ENCODE assay signal across 9 cellular contexts in genomic region chr4:100372432-100372831, GRCh38.
DNase-seq lines count a peak whose midpoint lies in the region; ATAC-seq and TF ChIP-seq lines count a peak whose summit lies in the region.
"Had no signal": no experiment of that assay in that cellular context is flagged by ENCODE, and none has a peak within 500 bp of the region (broad histone marks: within the 10 kb centered on the region; RNA-seq: fewer than 3 reads in every experiment).

No MANE protein-coding gene starts in this region.

- no peak overlapping the region for H2AFZ ChIP-seq in OCI-LY1 (ENCODE audit: low read length)

- no peak overlapping the region for H3K4me2 ChIP-seq in OCI-LY1 (ENCODE audit: low read length)

- TF ChIP-seq CTCF in AG04450 (IDR thresholded peaks at IDR 0.05; ENCODE audit: low read depth, low read length) = peak; percentile 68
- TF ChIP-seq CTCF in GM12872 (IDR thresholded peaks at IDR 0.05; ENCODE audit: insufficient read depth, low read depth, low read length) = peak; percentile 51
- peak; percentile 36; the same call in 1 of the 2 replicates for TF ChIP-seq CTCF in OCI-LY1 (IDR thresholded peaks at IDR 0.05; ENCODE audit: low read length)
- TF ChIP-seq CTCF in fibroblast of mammary gland (conservative IDR thresholded peaks at IDR 0.05; ENCODE audit: control insufficient read depth, insufficient read depth, low read depth, low read length) = peak; percentile 61

- CTCF ChIA-PET in AG04450 (lab: Charles Lee) = interaction anchor here (0.6 to 1.5 kb wide), 7 partner anchors 10 to 279 kb away, joined by 3 to 8 read pairs (median 4); no protein-coding TSS in a partner anchor

- no peaks in the 10 kb centered on the region for H3K79me2 ChIP-seq in OCI-LY1 (ENCODE audit: insufficient read depth, low read length)

- H3K9me2 ChIP-seq in OCI-LY1 (ENCODE audit: low read depth, low read length) = no peaks in the 10 kb centered on the region

- no peaks in the 10 kb centered on the region for H3K27me3 ChIP-seq in AG04450 (ENCODE audit: control insufficient read depth, insufficient read depth, low read length)
- H3K27me3 ChIP-seq in OCI-LY1 (ENCODE audit: insufficient read depth, low read length) = no peaks in the 10 kb centered on the region

- H3K4me3 ChIP-seq in AG04450 (ENCODE audit: low read depth, low read length) (no peak overlapping the region), OCI-LY1 (ENCODE audit: low read depth, low read length, poor library complexity, severe bottlenecking) (no peak overlapping the region), fibroblast of mammary gland (ENCODE audit: control insufficient read depth, low read depth, low read length) (no peak overlapping the region)

- no peak for TF ChIP-seq POLR2A in GM18505 (IDR thresholded peaks at IDR 0.05; ENCODE audit: borderline replicate concordance, extremely low read depth, insufficient read depth, insufficient read length)

- H3K27ac ChIP-seq in AG04450 (ENCODE audit: low read depth, low read length) (no peak overlapping the region), OCI-LY1 (ENCODE audit: low read depth, low read length, poor library complexity, severe bottlenecking) (no peak overlapping the region)

- no peak for ATAC-seq in GM19455 (IDR thresholded peaks at IDR 0.05; ENCODE audit: unreplicated experiment)
- no peak for ATAC-seq in HG02885 (IDR thresholded peaks at IDR 0.05; ENCODE audit: poor library complexity, unreplicated experiment)
- ATAC-seq in GM18505 (IDR thresholded peaks at IDR 0.05; ENCODE audit: unreplicated experiment) = no peak
- no peak for ATAC-seq in HG03175 (IDR thresholded peaks at IDR 0.05; ENCODE audit: unreplicated experiment)

- H3K4me1 ChIP-seq in OCI-LY1 (ENCODE audit: insufficient read depth, low read length, severe bottlenecking) = no peaks in the 10 kb centered on the region

- DNase-seq in AG04450 (ENCODE audit: low read depth, low spot score) (no peak), fibroblast of mammary gland (ENCODE audit: low read depth) (peak; percentile 10)
- DNase-seq: KBM-7 had no signal

- no peaks in the 10 kb centered on the region for H3K36me3 ChIP-seq in OCI-LY1 (ENCODE audit: insufficient read depth, low read length)

- H4K20me1 ChIP-seq in OCI-LY1 (ENCODE audit: insufficient read depth, low read length) = no peaks in the 10 kb centered on the region

- no peaks in the 10 kb centered on the region for H3F3A ChIP-seq in OCI-LY1 (ENCODE audit: insufficient read depth, low read length)

- POLR2A ChIA-PET in AG04450 (lab: Yijun Ruan, JAX) = no interaction called here

- H3K9me3 ChIP-seq in AG04450 (ENCODE audit: control insufficient read depth, insufficient read depth, low read length) = no peaks in the 10 kb centered on the region
- H3K9me3 ChIP-seq in OCI-LY1 (ENCODE audit: low read length) = no peaks in the 10 kb centered on the region

- H3K9ac ChIP-seq in OCI-LY1 (ENCODE audit: low read length) = no peak overlapping the region
